Comparison of ENCODE assay signal across 7 cellular contexts in genomic region chr4:148044889-148045352, GRCh38.
A peak's percentile ranks its signal among the peaks of the same experiment; 100 is the strongest.
DNase-seq lines count a peak whose midpoint lies in the region; ATAC-seq and TF ChIP-seq lines count a peak whose summit lies in the region.

No MANE protein-coding gene starts in this region.

- no peaks in the 10 kb centered on the region for H3K9me3 ChIP-seq in parathyroid adenoma (ENCODE audit: control insufficient read depth, low read length)

- H3K79me2 ChIP-seq in parathyroid adenoma: no peaks in the 10 kb centered on the region

- H3K4me3 ChIP-seq in parathyroid adenoma (ENCODE audit: low read depth, low read length): no peak overlapping the region

- peak overlapping the region; percentile 86 for H3K27ac ChIP-seq in parathyroid adenoma

- H3K9me3 Mint-ChIP-seq in activated T-helper 17 cell treated with anti-CD3 and anti-CD28 coated beads, Interleukin-2, amount 50 U/mL, for 72 hours: no peaks in the 10 kb centered on the region

- H3K27me3 ChIP-seq in parathyroid adenoma (ENCODE audit: control insufficient read depth, insufficient read depth, low read length): no peaks in the 10 kb centered on the region

- no peak overlapping the region for H3K4me3 Mint-ChIP-seq in activated T-helper 17 cell treated with anti-CD3 and anti-CD28 coated beads, Interleukin-2, amount 50 U/mL, for 72 hours

- no peak overlapping the region for H3K9ac ChIP-seq in parathyroid adenoma

- DNase-seq in GM19238 (ENCODE audit: insufficient read length, low spot score) (peak; percentile 39), kidney tubule cell (ENCODE audit: low spot score) (no peak), dedifferentiated amniotic fluid mesenchymal stem cell (ENCODE audit: extremely low spot score) (no peak)
- DNase-seq in stimulated activated CD4-positive, alpha-beta T cell treated with anti-CD3 and anti-CD28 coated beads, Interleukin-4, amount 100 ng/mL, for 4 hours: no peak

- no peaks in the 10 kb centered on the region for H3K4me1 Mint-ChIP-seq in activated T-helper 17 cell treated with anti-CD3 and anti-CD28 coated beads, Interleukin-2, amount 50 U/mL, for 72 hours

- TF ChIP-seq CTCF in parathyroid adenoma (IDR thresholded peaks at IDR 0.05): no peak

- H3K36me3 ChIP-seq in parathyroid adenoma (ENCODE audit: control insufficient read depth, insufficient read depth, low read length): no peaks in the 10 kb centered on the region

- no peak overlapping the region for H3K4me2 ChIP-seq in parathyroid adenoma (ENCODE audit: low read length)

- peak overlapping the region; percentile 56 for H2AFZ ChIP-seq in parathyroid adenoma

- H3K4me1 ChIP-seq in parathyroid adenoma: peaks cover 9% of the 10 kb centered on the region

- peak; percentile 94 for ATAC-seq in HG02973 (IDR thresholded peaks at IDR 0.05; ENCODE audit: unreplicated experiment)
- peak; percentile 38 for ATAC-seq in activated T-helper 17 cell treated with anti-CD3 and anti-CD28 coated beads, Interleukin-2, amount 50 U/mL, for 72 hours (replicated peaks)

- H3K27me3 Mint-ChIP-seq in activated T-helper 17 cell treated with anti-CD3 and anti-CD28 coated beads, Interleukin-2, amount 50 U/mL, for 72 hours: no peaks in the 10 kb centered on the region

- no peak overlapping the region for H3K27ac Mint-ChIP-seq in activated T-helper 17 cell treated with anti-CD3 and anti-CD28 coated beads, Interleukin-2, amount 50 U/mL, for 72 hours

- H3K36me3 Mint-ChIP-seq in activated T-helper 17 cell treated with anti-CD3 and anti-CD28 coated beads, Interleukin-2, amount 50 U/mL, for 72 hours (ENCODE audit: low read depth): peaks cover 10% of the 10 kb centered on the region
